Comparison of ENCODE assay signal across 1 cellular context in genomic region chr17:7856840-7857723, GRCh38.
A peak's percentile ranks its signal among the peaks of the same experiment; 100 is the strongest.
TF ChIP-seq lines count a peak whose summit lies in the region.

Gene NAA38 (minus strand): TSS chr17:7857559. CDS start chr17:7857463, 96 bp downstream.

TF ChIP-seq in A549, 52 proteins besides CTCF, POLR2A, EP300 and RAD21 (continued from another document):
- TF ChIP-seq POLR2AphosphoS2 (conservative IDR thresholded peaks at IDR 0.05; ENCODE audit: low read length): 0 out of 2 replicates have a peak, but pooled peaks have one; percentile 37
- peak; percentile 77 for TF ChIP-seq PHF8 (IDR thresholded peaks at IDR 0.05; ENCODE audit: borderline replicate concordance, low read depth)
- TF ChIP-seq BCL3 (IDR thresholded peaks at IDR 0.05): no peak
- no peak for TF ChIP-seq ESRRA (IDR thresholded peaks at IDR 0.05; ENCODE audit: borderline replicate concordance, low read length)
- peak; percentile 84 for TF ChIP-seq MAX (IDR thresholded peaks at IDR 0.05)
- TF ChIP-seq TFCP2L1 (CRISPR knock-in tag; IDR thresholded peaks at IDR 0.05): peak; percentile 14; the same call in 1 of the 2 replicates
- TF ChIP-seq CBX8 (IDR thresholded peaks at IDR 0.05): no peak
- no peak for TF ChIP-seq HEYL (CRISPR knock-in tag; IDR thresholded peaks at IDR 0.05)
- no peak for TF ChIP-seq ZFP36 (IDR thresholded peaks at IDR 0.05; ENCODE audit: borderline replicate concordance, partially characterized antibody)
- no peak for TF ChIP-seq CBX2 (IDR thresholded peaks at IDR 0.05; ENCODE audit: borderline replicate concordance, low read depth)
- no peak for TF ChIP-seq RCOR1 (IDR thresholded peaks at IDR 0.05; ENCODE audit: low read depth, low read length)
- TF ChIP-seq E2F6 (IDR thresholded peaks at IDR 0.05; ENCODE audit: borderline replicate concordance, low read depth): peak; percentile 75; the same call in 1 of the 2 replicates
- TF ChIP-seq SMC3 (IDR thresholded peaks at IDR 0.05): no peak; the same call in 2 of the 3 replicates
- TF ChIP-seq CHD4 (IDR thresholded peaks at IDR 0.05; ENCODE audit: borderline replicate concordance): no peak
- TF ChIP-seq USF2 (IDR thresholded peaks at IDR 0.05): no peak; the same call in 1 of the 2 replicates
- peak; percentile 75; the same call in 1 of the 2 replicates for TF ChIP-seq HOXA7 (CRISPR knock-in tag; IDR thresholded peaks at IDR 0.05)
- 0 out of 2 replicates have a peak, but pooled peaks have one; percentile 34 for TF ChIP-seq NFE2L2 (conservative IDR thresholded peaks at IDR 0.05; ENCODE audit: low read length)
- peak; percentile 66 for TF ChIP-seq PBX3 (IDR thresholded peaks at IDR 0.05)
- TF ChIP-seq ZC3H11A (IDR thresholded peaks at IDR 0.05): no peak
- TF ChIP-seq FOXS1 (CRISPR knock-in tag; IDR thresholded peaks at IDR 0.05): no peak
- peak; percentile 71; the same call in 1 of the 2 replicates for TF ChIP-seq MYC (IDR thresholded peaks at IDR 0.05; ENCODE audit: borderline replicate concordance, low read length)
- 0 out of 2 replicates have a peak, but pooled peaks have one; percentile 34 for TF ChIP-seq HDAC2 (IDR thresholded peaks at IDR 0.05)
- TF ChIP-seq RARB (CRISPR knock-in tag; IDR thresholded peaks at IDR 0.05): no peak
- no peak for TF ChIP-seq HOXB13 (CRISPR knock-in tag; IDR thresholded peaks at IDR 0.05; ENCODE audit: low read depth)
- TF ChIP-seq HOXB5 (CRISPR knock-in tag; IDR thresholded peaks at IDR 0.05): peak; percentile 74; the same call in 1 of the 2 replicates
- TF ChIP-seq MAZ (IDR thresholded peaks at IDR 0.05; ENCODE audit: borderline replicate concordance, low read depth, low read length): no peak
- TF ChIP-seq JUN (IDR thresholded peaks at IDR 0.05): peak in 1 of 2 experiments; percentile 56; a peak in 3 of 5 replicates
- no peak for TF ChIP-seq SREBF2 (IDR thresholded peaks at IDR 0.05)
- TF ChIP-seq HES2 (IDR thresholded peaks at IDR 0.05): no peak
